8 cellular contexts compared by ENCODE assay signal in the genomic region with DNA sequence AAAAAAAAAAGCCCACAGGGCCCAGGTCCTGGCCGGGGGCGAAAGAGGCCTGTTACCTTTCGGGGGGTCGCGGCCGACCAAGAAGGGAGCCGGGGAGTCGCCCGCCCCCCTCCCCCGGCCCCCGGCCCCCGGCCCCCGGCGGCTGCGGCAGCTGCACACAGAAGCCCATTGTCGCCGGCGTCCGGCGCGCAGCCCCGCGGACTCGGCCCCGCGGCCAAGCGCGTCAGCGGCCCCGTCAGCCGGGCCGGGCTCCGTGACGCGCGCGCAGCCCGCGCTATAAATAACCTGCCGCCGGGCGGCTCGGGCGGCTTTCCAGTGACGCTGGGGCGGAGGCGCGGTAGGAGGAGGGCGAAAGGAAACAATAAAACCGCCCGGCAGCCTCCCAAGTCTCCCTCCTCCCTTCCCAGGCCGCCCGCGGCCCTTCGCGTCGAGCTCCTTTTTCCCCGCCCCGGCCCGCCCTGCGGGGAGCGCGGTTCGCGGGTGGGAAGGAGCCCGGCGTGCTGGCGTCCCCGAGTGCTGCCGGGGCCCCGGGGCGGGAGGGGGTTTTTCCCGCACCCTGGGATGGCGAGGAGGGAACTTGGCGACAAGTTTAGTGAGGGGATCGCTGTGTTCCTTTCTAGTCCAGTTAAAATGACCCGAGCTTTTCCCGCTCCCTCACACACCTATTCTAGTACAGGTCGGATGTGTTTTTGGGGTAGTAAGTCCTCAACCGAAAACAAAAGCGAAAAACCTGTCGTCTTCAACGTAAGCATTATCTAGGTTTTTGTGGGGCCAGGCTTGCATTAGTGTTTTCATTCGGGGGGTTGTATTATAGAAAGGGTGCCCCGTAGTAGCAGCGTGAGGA. TPM values are rescaled to one million over a fixed set of nuclear protein-coding genes. Genes with fewer than 3 reads are reported as not detected.
DNase-seq lines count a peak whose midpoint lies in the region; ATAC-seq and TF ChIP-seq lines count a peak whose summit lies in the region.

No MANE protein-coding gene starts in this region.

- H3K9me3 ChIP-seq in BLaER1 treated with 17β-estradiol and CSF1 and Interleukin-3, amounts not matched to agents 10 nM and 100 nM (replicated peaks in 1 of 11): no peaks in the 10 kb centered on the region
- no peaks in the 10 kb centered on the region for H3K9me3 ChIP-seq in ectodermal cell (ENCODE audit: control insufficient read depth, low read length)

- H3K36me3 ChIP-seq in BLaER1 treated with 17β-estradiol and CSF1 and Interleukin-3, amounts not matched to agents 10 nM and 100 nM: no peaks in the 10 kb centered on the region
- H3K36me3 ChIP-seq in ectodermal cell (ENCODE audit: control insufficient read depth, insufficient read depth, low read length): no peaks in the 10 kb centered on the region

- ATAC-seq in GM19351 (IDR thresholded peaks at IDR 0.05; ENCODE audit: unreplicated experiment) (peak; percentile 50), HG03460 (IDR thresholded peaks at IDR 0.05; ENCODE audit: unreplicated experiment) (peak; percentile 53)
- ATAC-seq in activated CD8-positive, alpha-beta T cell treated with anti-CD3 and anti-CD28 coated beads for 36 hours: peak; percentile 41

- POLR2A ChIA-PET in activated CD8-positive, alpha-beta T cell treated with anti-CD3 and anti-CD28 coated beads for 36 hours (lab: Charles Lee): interaction anchor here (0.6 to 3.9 kb wide), 15 partner anchors 9 to 1098 kb away, joined by 3 to 41 read pairs (median 4); a partner anchor contains a TSS

- 1% methylated on average over 82 to 86 of the region's 86 CpGs for WGBS in ectodermal cell, 2 experiments

- H3K9me3 Mint-ChIP-seq in activated CD8-positive, alpha-beta T cell treated with anti-CD3 and anti-CD28 coated beads for 36 hours: no peaks in the 10 kb centered on the region

- H3K36me3 Mint-ChIP-seq in activated CD8-positive, alpha-beta T cell treated with anti-CD3 and anti-CD28 coated beads for 36 hours (ENCODE audit: low read depth): peaks cover 2% of the 10 kb centered on the region

- CTCF ChIA-PET in activated CD8-positive, alpha-beta T cell treated with anti-CD3 and anti-CD28 coated beads for 36 hours (lab: Charles Lee): interaction anchor here (1.2 to 1.9 kb wide), 3 partner anchors 8 to 247 kb away, joined by 3 to 9 read pairs (median 3); no protein-coding TSS in a partner anchor

- peaks cover 13 to 27% (median 19%) of the 10 kb centered on the region in 10 experiments; a peak in 19 of 20 replicates for H3K4me1 ChIP-seq in BLaER1 treated with 17β-estradiol and CSF1 and Interleukin-3, amounts not matched to agents 10 nM and 100 nM
- no peaks in the 10 kb centered on the region for H3K4me1 ChIP-seq in ectodermal cell (ENCODE audit: control insufficient read depth, insufficient read depth, low read length)

- peak overlapping the region; percentile 97 to 100 (median 99) for H3K27ac ChIP-seq in BLaER1 treated with 17β-estradiol and CSF1 and Interleukin-3, amounts not matched to agents 10 nM and 100 nM
- H3K27ac ChIP-seq in ectodermal cell (ENCODE audit: insufficient read depth, low read depth, low read length, poor library complexity, severe bottlenecking): peak overlapping the region; percentile 97

- peaks cover 45% of the 10 kb centered on the region for H3K4me1 Mint-ChIP-seq in activated CD8-positive, alpha-beta T cell treated with anti-CD3 and anti-CD28 coated beads for 36 hours (ENCODE audit: low read depth)

- peak overlapping the region; percentile 79 to 89 (median 86) for H3K4me3 ChIP-seq in BLaER1 treated with 17β-estradiol and CSF1 and Interleukin-3, amounts not matched to agents 10 nM and 100 nM
- H3K4me3 ChIP-seq in ectodermal cell (ENCODE audit: insufficient read depth, low read depth, low read length): peak overlapping the region; percentile 84

- intact Hi-C loops in activated CD8-positive, alpha-beta T cell treated with anti-CD3 and anti-CD28 coated beads for 36 hours (cut with micrococcal nuclease): loop anchor here (1.0 kb wide), 1 partner anchor 58 kb away; no protein-coding TSS in a partner anchor

- H3K27me3 ChIP-seq in BLaER1 treated with 17β-estradiol and CSF1 and Interleukin-3, amounts not matched to agents 10 nM and 100 nM: no peaks in the 10 kb centered on the region
- H3K27me3 ChIP-seq in ectodermal cell (ENCODE audit: control insufficient read depth, insufficient read depth, low read length, poor library complexity, severe bottlenecking): peaks cover 12% of the 10 kb centered on the region

- H3K27me3 Mint-ChIP-seq in activated CD8-positive, alpha-beta T cell treated with anti-CD3 and anti-CD28 coated beads for 36 hours: no peaks in the 10 kb centered on the region

- peak overlapping the region; percentile 80 for H3K4me3 Mint-ChIP-seq in activated CD8-positive, alpha-beta T cell treated with anti-CD3 and anti-CD28 coated beads for 36 hours

- peak overlapping the region; percentile 97 for H3K27ac Mint-ChIP-seq in activated CD8-positive, alpha-beta T cell treated with anti-CD3 and anti-CD28 coated beads for 36 hours

- peak overlapping the region; percentile 63 to 95 (median 90) for H3K4me2 ChIP-seq in BLaER1 treated with 17β-estradiol and CSF1 and Interleukin-3, amounts not matched to agents 10 nM and 100 nM

- peak; percentile 81 for DNase-seq in NCI-H748 treated with DMSO at 0.1 percent for 48 hours (lab: John Stamatoyannopoulos, UW)
- peak; percentile 89 for DNase-seq in activated CD8-positive, alpha-beta T cell treated with anti-CD3 and anti-CD28 coated beads for 36 hours
- DNase-seq in lung microvascular endothelial cell (ENCODE audit: low read depth in 2 of 2): peak; percentile 92 to 95
- peak; percentile 76 to 86 (median 82) for DNase-seq in stimulated activated CD4-positive, alpha-beta T cell treated with anti-CD3 and anti-CD28 coated beads, TNF-alpha, amount 100 ng/mL, for 24 hours (ENCODE audit: low read depth in 3 of 3)

- peak overlapping the region; percentile 97 to 100 (median 99) for H3K9ac ChIP-seq in BLaER1 treated with 17β-estradiol and CSF1 and Interleukin-3, amounts not matched to agents 10 nM and 100 nM

- no peaks in the 10 kb centered on the region; a peak in 1 of 22 replicates for H4K20me1 ChIP-seq in BLaER1 treated with 17β-estradiol and CSF1 and Interleukin-3, amounts not matched to agents 10 nM and 100 nM

- TF ChIP-seq CTCF in activated CD8-positive, alpha-beta T cell treated with anti-CD3 and anti-CD28 coated beads for 36 hours (IDR thresholded peaks at IDR 0.05): no peak

RNA-seq across cellular contexts. Expression of a gene that starts 10.0 kb away (rescaled TPM):
- 10 to 100 TPM; 57.6 to 61.6 TPM for total RNA-seq in activated CD8-positive, alpha-beta T cell treated with anti-CD3 and anti-CD28 coated beads for 36 hours
- polyA plus RNA-seq in ectodermal cell (2013, experiment 1 of 4): 1.6 TPM
- polyA plus RNA-seq in ectodermal cell (2013, experiment 2 of 4): 1.4 TPM
- polyA plus RNA-seq in ectodermal cell (2013, experiment 3 of 4): 1.6 TPM
- 1.6 TPM for polyA plus RNA-seq in ectodermal cell (2013, experiment 4 of 4)
- under 0.01 and 0.20 TPM in 2 replicates for total RNA-seq in lung microvascular endothelial cell

Comparison
In these comparisons a context has a peak if more than half of its experiments do, and no peak if none do; other contexts are left out.
1. Peak in every context shown above with its lines: DNase-seq, ATAC-seq, H3K4me3 ChIP-seq and H3K27ac ChIP-seq.
2. RNA of a gene that starts 10.0 kb away (total RNA-seq): 57.6 to 61.6 TPM in activated CD8-positive, alpha-beta T cell treated with anti-CD3 and anti-CD28 coated beads for 36 hours; under 0.01 to 0.20 TPM in lung microvascular endothelial cell; every median in the first group is over 10 times any median in the second.